In the genomic region with DNA sequence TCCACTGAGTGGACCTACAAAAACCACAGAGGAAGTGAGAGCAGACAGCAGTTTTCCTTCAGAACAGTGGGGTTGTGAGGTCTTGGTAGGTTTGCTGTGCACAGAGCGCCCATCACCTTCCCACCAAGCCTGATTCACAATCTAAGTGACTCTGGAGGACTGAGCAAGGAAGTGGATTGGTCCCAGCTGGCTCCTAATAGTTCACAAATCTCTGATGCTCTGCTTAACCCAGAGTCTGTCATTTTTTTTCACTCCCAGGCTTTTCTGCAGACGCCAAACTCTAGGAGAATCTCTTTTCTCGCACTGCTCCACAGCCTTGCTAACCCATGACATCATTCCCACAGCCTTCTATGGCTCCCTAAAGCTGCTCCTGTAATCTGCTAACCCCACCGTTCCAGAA, we compare ENCODE assay signal across 19 cellular contexts.
A peak's percentile ranks its signal among the peaks of the same experiment; 100 is the strongest.
DNase-seq lines count a peak whose midpoint lies in the region; ATAC-seq and TF ChIP-seq lines count a peak whose summit lies in the region.
"Had no signal": no experiment of that assay in that cellular context is flagged by ENCODE, and none has a peak within 500 bp of the region (broad histone marks: within the 10 kb centered on the region; RNA-seq: fewer than 3 reads in every experiment).

No MANE protein-coding gene starts in this region.

- H3K36me3 ChIP-seq in BLaER1 (no peaks in the 10 kb centered on the region), heart right ventricle (no peaks in the 10 kb centered on the region), skeletal muscle satellite cell (ENCODE audit: insufficient read depth, low read length) (no peaks in the 10 kb centered on the region)
- H3K36me3 ChIP-seq: BLaER1 treated with 17β-estradiol and CSF1 and Interleukin-3, amounts not matched to agents 10 nM and 100 nM; pancreas had no signal

- H3K27me3 Mint-ChIP-seq in progenitor cell of endocrine pancreas: no peaks in the 10 kb centered on the region
- H3K27me3 Mint-ChIP-seq: activated naive CD4-positive, alpha-beta T cell treated with anti-CD3 and anti-CD28 coated beads, Interleukin-2, amount 10 ng/mL, durations not matched to agents 7 days and 5 days had no signal

- H3K27ac ChIP-seq in BLaER1: no peak overlapping the region
- H3K27ac ChIP-seq in heart right ventricle: peak overlapping the region in 5 of 10 donors; percentile 23 to 58 (median 31)
- H3K27ac ChIP-seq: BLaER1 treated with 17β-estradiol and CSF1 and Interleukin-3, amounts not matched to agents 10 nM and 100 nM; pancreas had no signal

- 57 to 58% methylated on average over 4 of the region's 4 CpGs for WGBS in heart right ventricle, 2 donors

- H3K4me2 ChIP-seq in BLaER1: 0 out of 2 replicates have a peak overlapping the region, but pooled peaks have one; percentile 5
- peak overlapping the region; percentile 5 for H3K4me2 ChIP-seq in skeletal muscle satellite cell (ENCODE audit: low read length)

- H3K9ac ChIP-seq in BLaER1: no peak overlapping the region
- peak overlapping the region; percentile 26 for H3K9ac ChIP-seq in skeletal muscle satellite cell (ENCODE audit: low read depth, low read length)
- H3K9ac ChIP-seq: BLaER1 treated with 17β-estradiol and CSF1 and Interleukin-3, amounts not matched to agents 10 nM and 100 nM had no signal

- H3K4me3 Mint-ChIP-seq in progenitor cell of endocrine pancreas (ENCODE audit: low read depth): no peak overlapping the region
- H3K4me3 Mint-ChIP-seq: activated naive CD4-positive, alpha-beta T cell treated with anti-CD3 and anti-CD28 coated beads, Interleukin-2, amount 10 ng/mL, durations not matched to agents 7 days and 5 days; central memory CD8-positive, alpha-beta T cell; T-helper 17 cell had no signal

- H3K4me1 Mint-ChIP-seq in progenitor cell of endocrine pancreas (ENCODE audit: low read depth): peaks cover 5% of the 10 kb centered on the region
- H3K4me1 Mint-ChIP-seq: activated naive CD4-positive, alpha-beta T cell treated with anti-CD3 and anti-CD28 coated beads, Interleukin-2, amount 10 ng/mL, durations not matched to agents 7 days and 5 days; central memory CD8-positive, alpha-beta T cell; T-helper 17 cell had no signal

- H3K4me1 ChIP-seq in BLaER1 (peaks cover 7% of the 10 kb centered on the region; the same call in 1 of the 2 replicates), heart right ventricle (peaks cover 0 to 6% (median 0%) of the 10 kb centered on the region in 9 donors), skeletal muscle satellite cell (ENCODE audit: control insufficient read depth, insufficient read depth, low read length) (peaks cover 34% of the 10 kb centered on the region)
- H3K4me1 ChIP-seq: pancreas had no signal

- H3K9me3 Mint-ChIP-seq in progenitor cell of endocrine pancreas (ENCODE audit: low read depth): no peaks in the 10 kb centered on the region
- H3K9me3 Mint-ChIP-seq: activated naive CD4-positive, alpha-beta T cell treated with anti-CD3 and anti-CD28 coated beads, Interleukin-2, amount 10 ng/mL, durations not matched to agents 7 days and 5 days; central memory CD8-positive, alpha-beta T cell had no signal

- H3K27me3 ChIP-seq in BLaER1 (no peaks in the 10 kb centered on the region), heart right ventricle (no peaks in the 10 kb centered on the region), skeletal muscle satellite cell (ENCODE audit: control insufficient read depth, insufficient read depth, low read length) (no peaks in the 10 kb centered on the region)
- H3K27me3 ChIP-seq: BLaER1 treated with 17β-estradiol and CSF1 and Interleukin-3, amounts not matched to agents 10 nM and 100 nM; pancreas had no signal

- H4K20me1 ChIP-seq in BLaER1: no peaks in the 10 kb centered on the region
- H4K20me1 ChIP-seq: BLaER1 treated with 17β-estradiol and CSF1 and Interleukin-3, amounts not matched to agents 10 nM and 100 nM had no signal

- DNase-seq in heart right ventricle (peak in 1 of 2 donors; percentile 38), OCI-M2 (lab: John Stamatoyannopoulos, UW; ENCODE audit: unreplicated experiment) (no peak), progenitor cell of endocrine pancreas (ENCODE audit: low spot score, unreplicated experiment) (no peak)
- no peak for DNase-seq in stimulated activated CD8-positive, alpha-beta memory T cell treated with anti-CD3 and anti-CD28 coated beads, Interleukin-4, amount 100 ng/mL, for 48 hours
- DNase-seq: activated CD4-positive, CD25-positive, alpha-beta regulatory T cell treated with anti-CD3 and anti-CD28 coated beads, Interleukin-2, amount 50 U/mL, for 72 hours; activated CD8-positive, alpha-beta memory T cell treated with anti-CD3 and anti-CD28 coated beads, Interleukin-2, amount 50 U/mL, for 48 hours; activated naive CD4-positive, alpha-beta T cell treated with anti-CD3 and anti-CD28 coated beads, Interleukin-2, amount 10 ng/mL, durations not matched to agents 7 days and 5 days; GOT3; MM.1S; NCI-H2081 treated with DMSO at 0.1 percent for 48 hours; NCI-H774; pancreas; T-helper 17 cell had no signal

- TF ChIP-seq CTCF in heart right ventricle (IDR thresholded peaks at IDR 0.05): no peak
- no peak for TF ChIP-seq CTCF in progenitor cell of endocrine pancreas (IDR thresholded peaks at IDR 0.05; ENCODE audit: unreplicated experiment)

- intact Hi-C loops in heart right ventricle (cut with DNase I): no loop called here

- H3K4me3 ChIP-seq in BLaER1 (no peak overlapping the region), heart right ventricle (no peak overlapping the region), skeletal muscle satellite cell (ENCODE audit: low read length) (no peak overlapping the region)
- H3K4me3 ChIP-seq: BLaER1 treated with 17β-estradiol and CSF1 and Interleukin-3, amounts not matched to agents 10 nM and 100 nM; pancreas had no signal

- peak; percentile 26; the same call in 2 of the 3 replicates for ATAC-seq in SK-N-SH treated with all-trans-retinoic acid at 6 μM for 48 hours
- ATAC-seq in heart right ventricle: peak in 7 of 8 donors; percentile 38 to 82 (median 70)
- no peak for ATAC-seq in GM21360 (IDR thresholded peaks at IDR 0.05; ENCODE audit: unreplicated experiment)
- ATAC-seq: T-helper 17 cell had no signal

- no peaks in the 10 kb centered on the region for H3K9me3 ChIP-seq in BLaER1
- H3K9me3 ChIP-seq in heart right ventricle: no peaks in the 10 kb centered on the region
- no peaks in the 10 kb centered on the region for H3K9me3 ChIP-seq in skeletal muscle satellite cell (replicated peaks; ENCODE audit: low read length)
- H3K9me3 ChIP-seq: pancreas had no signal

- no peak overlapping the region for H3K27ac Mint-ChIP-seq in progenitor cell of endocrine pancreas
- H3K27ac Mint-ChIP-seq: activated naive CD4-positive, alpha-beta T cell treated with anti-CD3 and anti-CD28 coated beads, Interleukin-2, amount 10 ng/mL, durations not matched to agents 7 days and 5 days had no signal

- H3K36me3 Mint-ChIP-seq in progenitor cell of endocrine pancreas (ENCODE audit: insufficient read depth): peaks cover 3% of the 10 kb centered on the region
- H3K36me3 Mint-ChIP-seq: activated naive CD4-positive, alpha-beta T cell treated with anti-CD3 and anti-CD28 coated beads, Interleukin-2, amount 10 ng/mL, durations not matched to agents 7 days and 5 days had no signal

TF ChIP-seq in SK-N-SH treated with all-trans-retinoic acid at 6 μM for 48 hours, 23 proteins besides CTCF, POLR2A, EP300 and RAD21 (continues in another document):
- no peak for TF ChIP-seq RARB (CRISPR knock-in tag; IDR thresholded peaks at IDR 0.05)
- TF ChIP-seq ISL1 (CRISPR knock-in tag; IDR thresholded peaks at IDR 0.05): no peak
- TF ChIP-seq CSRNP3 (CRISPR knock-in tag; IDR thresholded peaks at IDR 0.05): no peak
- TF ChIP-seq TCF4 (CRISPR knock-in tag; IDR thresholded peaks at IDR 0.05; ENCODE audit: borderline replicate concordance): no peak
- TF ChIP-seq, protein P1, sequence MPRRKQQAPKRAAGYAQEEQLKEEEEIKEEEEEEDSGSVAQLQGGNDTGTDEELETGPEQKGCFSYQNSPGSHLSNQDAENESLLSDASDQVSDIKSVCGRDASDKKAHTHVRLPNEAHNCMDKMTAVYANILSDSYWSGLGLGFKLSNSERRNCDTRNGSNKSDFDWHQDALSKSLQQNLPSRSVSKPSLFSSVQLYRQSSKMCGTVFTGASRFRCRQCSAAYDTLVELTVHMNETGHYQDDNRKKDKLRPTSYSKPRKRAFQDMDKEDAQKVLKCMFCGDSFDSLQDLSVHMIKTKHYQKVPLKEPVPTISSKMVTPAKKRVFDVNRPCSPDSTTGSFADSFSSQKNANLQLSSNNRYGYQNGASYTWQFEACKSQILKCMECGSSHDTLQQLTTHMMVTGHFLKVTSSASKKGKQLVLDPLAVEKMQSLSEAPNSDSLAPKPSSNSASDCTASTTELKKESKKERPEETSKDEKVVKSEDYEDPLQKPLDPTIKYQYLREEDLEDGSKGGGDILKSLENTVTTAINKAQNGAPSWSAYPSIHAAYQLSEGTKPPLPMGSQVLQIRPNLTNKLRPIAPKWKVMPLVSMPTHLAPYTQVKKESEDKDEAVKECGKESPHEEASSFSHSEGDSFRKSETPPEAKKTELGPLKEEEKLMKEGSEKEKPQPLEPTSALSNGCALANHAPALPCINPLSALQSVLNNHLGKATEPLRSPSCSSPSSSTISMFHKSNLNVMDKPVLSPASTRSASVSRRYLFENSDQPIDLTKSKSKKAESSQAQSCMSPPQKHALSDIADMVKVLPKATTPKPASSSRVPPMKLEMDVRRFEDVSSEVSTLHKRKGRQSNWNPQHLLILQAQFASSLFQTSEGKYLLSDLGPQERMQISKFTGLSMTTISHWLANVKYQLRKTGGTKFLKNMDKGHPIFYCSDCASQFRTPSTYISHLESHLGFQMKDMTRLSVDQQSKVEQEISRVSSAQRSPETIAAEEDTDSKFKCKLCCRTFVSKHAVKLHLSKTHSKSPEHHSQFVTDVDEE (CRISPR knock-in tag; IDR thresholded peaks at IDR 0.05): no peak
